16 cellular contexts compared by ENCODE assay signal in genomic region chr5:45189481-45189880, GRCh38.
DNase-seq lines count a peak whose midpoint lies in the region; ATAC-seq and TF ChIP-seq lines count a peak whose summit lies in the region.
"Had no signal": no experiment of that assay in that cellular context is flagged by ENCODE, and none has a peak within 500 bp of the region (broad histone marks: within the 10 kb centered on the region; RNA-seq: fewer than 3 reads in every experiment).

No MANE protein-coding gene starts in this region.

- H3K36me3 ChIP-seq in BE2C: no peaks in the 10 kb centered on the region
- H3K36me3 ChIP-seq: HAP-1, Peyer's patch had no signal

- TF ChIP-seq CTCF in BE2C (IDR thresholded peaks at IDR 0.05; ENCODE audit: low read depth, low read length): no peak

- ATAC-seq in left lobe of liver (peak; percentile 33), GM19324 (IDR thresholded peaks at IDR 0.05; ENCODE audit: low FRiP score, unreplicated experiment) (no peak), HG03175 (IDR thresholded peaks at IDR 0.05; ENCODE audit: unreplicated experiment) (no peak)
- ATAC-seq: A549, SK-N-SH treated with all-trans-retinoic acid at 6 μM for 48 hours had no signal

- H3K4me1 ChIP-seq in BE2C: peaks cover 23% of the 10 kb centered on the region
- H3K4me1 ChIP-seq: A549, HAP-1, Peyer's patch had no signal

- no peak overlapping the region for H3K4me3 ChIP-seq in BE2C (ENCODE audit: low read depth, low read length)
- H3K4me3 ChIP-seq: A549, HAP-1, Peyer's patch had no signal

- no peaks in the 10 kb centered on the region for H3K27me3 ChIP-seq in BE2C
- H3K27me3 ChIP-seq: Peyer's patch had no signal

- DNase-seq in BE2C: peak; percentile 24
- peak; percentile 90 for DNase-seq in NCI-H1105 treated with DMSO at 0.1 percent for 48 hours (lab: John Stamatoyannopoulos, UW)
- DNase-seq in OCI-M1 (lab: John Stamatoyannopoulos, UW): peak; percentile 40
- no peak for DNase-seq in left lobe of liver (ENCODE audit: low spot score)
- DNase-seq in inferior parietal cortex (ENCODE audit: extremely low spot score): no peak
- DNase-seq: C1 segment of cervical spinal cord, GF-D8, KBM-7, NCI-H510A treated with DMSO at 0.1 percent for 48 hours, Peyer's patch, Right ventricle myocardium superior had no signal

- H3K9me3 ChIP-seq in BE2C: no peaks in the 10 kb centered on the region
- H3K9me3 ChIP-seq: A549, HAP-1, Peyer's patch had no signal

Comparison
In these comparisons a context has a peak if more than half of its experiments do, and no peak if none do; other contexts are left out.
1. DNase-seq: peak in BE2C (single experiment), NCI-H1105 treated with DMSO at 0.1 percent for 48 hours (single experiment) and OCI-M1 (single experiment); none in left lobe of liver (single experiment) and inferior parietal cortex (single experiment).